ENCODE assay signal across 13 cellular contexts in the genomic region with DNA sequence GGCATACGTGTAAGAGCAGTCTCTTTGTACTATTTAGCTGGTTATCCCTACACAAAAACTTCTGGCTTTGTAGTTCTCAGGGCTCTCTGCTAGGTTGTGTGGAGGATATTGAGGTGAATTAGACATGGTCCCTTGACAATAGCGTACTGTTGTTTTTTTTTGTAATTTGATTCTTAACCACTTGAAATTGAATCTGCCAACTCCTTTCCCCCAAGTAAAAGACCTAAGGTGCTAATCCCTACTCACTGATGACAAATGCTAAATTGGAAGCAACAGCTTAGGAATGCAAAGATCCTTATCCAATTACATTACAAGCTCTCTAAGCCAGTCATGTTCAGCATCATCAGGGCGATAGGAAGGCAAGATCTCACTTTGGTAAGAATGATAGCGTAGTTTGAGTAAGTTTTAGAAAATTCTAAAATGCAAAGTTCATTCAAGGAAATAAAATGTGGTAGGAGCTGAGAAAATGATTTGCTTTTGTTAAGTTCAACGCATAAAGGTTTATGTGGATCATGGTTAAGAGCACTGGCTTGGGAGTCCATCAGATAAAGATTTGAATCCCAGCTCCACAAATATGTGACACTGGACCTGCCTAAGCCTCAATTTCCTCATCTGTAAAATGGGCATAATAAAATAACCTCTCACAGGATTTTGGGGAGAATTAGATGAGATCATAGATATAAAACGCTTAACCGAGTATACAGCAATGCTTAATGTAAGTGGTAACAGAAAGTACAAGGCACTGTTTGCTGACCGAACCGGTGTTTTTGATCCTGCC. TPM values are rescaled to one million over a fixed set of nuclear protein-coding genes. Genes with fewer than 3 reads are reported as not detected.
DNase-seq lines count a peak whose midpoint lies in the region; ATAC-seq, FAIRE-seq and TF ChIP-seq lines count a peak whose summit lies in the region.
"Had no signal": no experiment of that assay in that cellular context is flagged by ENCODE, and none has a peak within 500 bp of the region (broad histone marks: within the 10 kb centered on the region; RNA-seq: fewer than 3 reads in every experiment).

No MANE protein-coding gene starts in this region.

- no peak for TF ChIP-seq POLR2A in H1 (IDR thresholded peaks at IDR 0.05; ENCODE audit: control extremely low read depth in 1 of 2, low read depth in 2 of 2, low read length in 2 of 2)

- no peak for FAIRE-seq in H1 (lab: Jason Lieb, UNC)

- intact Hi-C loops in cardiac septum (cut with DNase I), result no loop called here
- intact Hi-C loops in PC-9 (cut with micrococcal nuclease; ENCODE audit: unreplicated experiment), result loop anchor here (5.0 kb wide), 1 partner anchor 38 kb away; the partner anchor contains the start of gene DOCK11

- H2BK5ac ChIP-seq in H1 (ENCODE audit: low read depth, low read length), result no peak overlapping the region

- H4K20me1 ChIP-seq in H1 (replicated peaks in 1 of 2; ENCODE audit: control insufficient read depth in 1 of 2, insufficient read depth in 2 of 2, low read length in 2 of 2) (no peaks in the 10 kb centered on the region), PC-9 (ENCODE audit: insufficient read depth) (no peaks in the 10 kb centered on the region)

- H2BK20ac ChIP-seq in H1 (ENCODE audit: low read length), result no peak overlapping the region

- BruUV-seq in PC-9 (replicated peaks; lab: Mats Ljungman, UMichigan), result no TSS peak

- peak overlapping the region; percentile 53 for H3K4me3 Mint-ChIP-seq in stimulated activated naive CD8-positive, alpha-beta T cell treated with anti-CD3 and anti-CD28 coated beads, Interleukin-15, Interleukin-2, amounts not matched to agents 100 ng/mL and 50 ng/mL, for 24 hours
- no peak overlapping the region for H3K4me3 Mint-ChIP-seq in type B pancreatic cell

- no peak overlapping the region for H2AFZ ChIP-seq in H1 (ENCODE audit: low read length)
- H2AFZ ChIP-seq in PC-9, result no peak overlapping the region

- no peaks in the 10 kb centered on the region for H3F3A ChIP-seq in PC-9 (ENCODE audit: insufficient read depth, low read depth)

- H3K4me1 Mint-ChIP-seq in stimulated activated naive CD8-positive, alpha-beta T cell treated with anti-CD3 and anti-CD28 coated beads, Interleukin-15, Interleukin-2, amounts not matched to agents 100 ng/mL and 50 ng/mL, for 24 hours (ENCODE audit: low read depth), result peaks cover 86% of the 10 kb centered on the region
- H3K4me1 Mint-ChIP-seq in type B pancreatic cell (ENCODE audit: unreplicated experiment), result peaks cover 30% of the 10 kb centered on the region

- TF ChIP-seq RAD21 in H1 (IDR thresholded peaks at IDR 0.05 in 1 of 2, conservative IDR thresholded peaks at IDR 0.05 in 1 of 2; ENCODE audit: low read depth in 2 of 2, low read length in 2 of 2), result no peak

- ATAC-seq in stimulated activated naive CD8-positive, alpha-beta T cell treated with anti-CD3 and anti-CD28 coated beads, Interleukin-15, Interleukin-2, amounts not matched to agents 100 U/mL and 50 U/mL, for 24 hours, result no peak
- ATAC-seq: mucosa of descending colon had no signal

- TF ChIP-seq CTCF in H1 (IDR thresholded peaks at IDR 0.05; ENCODE audit: control extremely low read depth in 1 of 3, insufficient read depth in 1 of 3, low read depth in 1 of 3, low read length in 3 of 3), result no peak
- TF ChIP-seq CTCF in type B pancreatic cell (conservative IDR thresholded peaks at IDR 0.05), result no peak
- no peak for TF ChIP-seq CTCF in PC-9 (conservative IDR thresholded peaks at IDR 0.05)
- no peak for TF ChIP-seq CTCF in brain microvascular endothelial cell (IDR thresholded peaks at IDR 0.05; ENCODE audit: low read depth, low read length, missing control alignments)

- H3K4ac ChIP-seq in H1 (replicated peaks; ENCODE audit: insufficient read length, low read depth, low read length), result no peak overlapping the region

- H4K8ac ChIP-seq in H1 (ENCODE audit: extremely low read depth, insufficient read depth, low read length), result no peak overlapping the region

- CTCF ChIA-PET in H1 (lab: Charles Lee; ENCODE audit: partially characterized antibody) (interaction anchor here (0.6 to 4.4 kb wide), 3 partner anchors 38 to 1148 kb away, joined by 3 to 20 read pairs (median 4); no protein-coding TSS in a partner anchor), PC-9 (lab: Charles Lee) (interaction anchor here (0.6 kb wide), 1 partner anchor 63 kb away, joined by 3 read pairs; no protein-coding TSS in a partner anchor)

- no peak overlapping the region for H2AK5ac ChIP-seq in H1 (ENCODE audit: low read depth, low read length)

- no peak overlapping the region for H2BK120ac ChIP-seq in H1 (replicated peaks; ENCODE audit: low read depth, low read length)

- H3K27ac Mint-ChIP-seq in stimulated activated naive CD8-positive, alpha-beta T cell treated with anti-CD3 and anti-CD28 coated beads, Interleukin-15, Interleukin-2, amounts not matched to agents 100 ng/mL and 50 ng/mL, for 24 hours, result peak overlapping the region; percentile 90
- peak overlapping the region; percentile 52 for H3K27ac Mint-ChIP-seq in type B pancreatic cell

- 61% methylated on average over 9 of the region's 9 CpGs; no CpG with 5 or more reads in 1 of the 2 experiments for WGBS in H1 (ENCODE audit: extremely low coverage in 1 of 2, insufficient coverage in 1 of 2, insufficient read length in 1 of 2, insufficient replicate concordance in 2 of 2, low coverage in 1 of 2, low lambda C conversion rate in 2 of 2, missing lambda C conversion rate in 1 of 2), 2 experiments

- in situ Hi-C loops in brain microvascular endothelial cell (cut with HindIII; ENCODE audit: low pct_ligation_motif_present, low sequenced_read_pairs), result no loop called here

- H3K4me1 ChIP-seq in SJCRH30 (peaks cover 41% of the 10 kb centered on the region), H1 (replicated peaks in 1 of 4; ENCODE audit: control insufficient read depth in 3 of 4, insufficient read depth in 4 of 4, low read length in 3 of 4) (peaks cover 0 to 26% (median 1%) of the 10 kb centered on the region in 4 experiments; a peak in 3 of 7 replicates), PC-9 (replicated peaks; ENCODE audit: insufficient read depth) (peaks cover 11% of the 10 kb centered on the region)

- no peaks in the 10 kb centered on the region for H3K27me3 Mint-ChIP-seq in stimulated activated naive CD8-positive, alpha-beta T cell treated with anti-CD3 and anti-CD28 coated beads, Interleukin-15, Interleukin-2, amounts not matched to agents 100 ng/mL and 50 ng/mL, for 24 hours
- no peaks in the 10 kb centered on the region for H3K27me3 Mint-ChIP-seq in type B pancreatic cell

- H3K4me2 ChIP-seq in H1 (ENCODE audit: insufficient read depth in 1 of 2, low read depth in 2 of 2, low read length in 2 of 2) (peak overlapping the region; percentile 47 to 69), PC-9 (no peak overlapping the region)

- H4K91ac ChIP-seq in H1 (replicated peaks; ENCODE audit: insufficient read length, low read length), result no peak overlapping the region

- H3K4me3 ChIP-seq in SJCRH30 (no peak overlapping the region), H1 (ENCODE audit: extremely low read depth in 1 of 4, insufficient read depth in 2 of 4, low read depth in 3 of 4, low read length in 4 of 4) (peak overlapping the region in 1 of 4 experiments; percentile 46; a peak in 1 of 8 replicates), PC-9 (no peak overlapping the region), brain microvascular endothelial cell (ENCODE audit: low read depth, low read length) (no peak overlapping the region)
- H3K4me3 ChIP-seq: mucosa of descending colon had no signal

- POLR2A ChIA-PET in H1 (lab: Charles Lee; ENCODE audit: partially characterized antibody), result no interaction called here
- POLR2A ChIA-PET in PC-9 (lab: Charles Lee; ENCODE audit: unreplicated experiment), result interaction anchor here (0.6 kb wide), 1 partner anchor 15 kb away, joined by 5 read pairs; no protein-coding TSS in a partner anchor

- H3K79me2 ChIP-seq in H1 (ENCODE audit: control insufficient read depth in 1 of 2, insufficient read depth in 2 of 2, low read length in 2 of 2), result no peaks in the 10 kb centered on the region
- H3K79me2 ChIP-seq in PC-9 (ENCODE audit: low read depth), result no peaks in the 10 kb centered on the region

- no peak overlapping the region for H3K56ac ChIP-seq in H1 (replicated peaks; ENCODE audit: insufficient read length, low read depth, low read length)

- H3K27me3 ChIP-seq in SJCRH30 (no peaks in the 10 kb centered on the region), H1 (replicated peaks in 1 of 4; ENCODE audit: control insufficient read depth in 3 of 4, extremely low read depth in 1 of 4, insufficient read depth in 3 of 4, low read length in 3 of 4) (no peaks in the 10 kb centered on the region), PC-9 (ENCODE audit: insufficient read depth, low read depth) (no peaks in the 10 kb centered on the region), brain microvascular endothelial cell (replicated peaks) (no peaks in the 10 kb centered on the region)

- H3K14ac ChIP-seq in H1 (ENCODE audit: insufficient read length), result no peak overlapping the region

- no peak for DNase-seq in stimulated activated naive CD8-positive, alpha-beta T cell treated with anti-CD3 and anti-CD28 coated beads, Interleukin-15, Interleukin-2, amounts not matched to agents 100 U/mL and 50 U/mL, for 24 hours
- DNase-seq in SJCRH30 (peak; percentile 61 to 93), H1 (ENCODE audit: low read depth in 1 of 2, low spot score in 2 of 2) (no peak), type B pancreatic cell (ENCODE audit: extremely low spot score, unreplicated experiment) (no peak), cardiac septum (ENCODE audit: low spot score) (no peak), PC-9 (no peak), brain microvascular endothelial cell (no peak)
- DNase-seq: AML-193, aorta, mucosa of descending colon, NCI-H748 treated with DMSO at 0.1 percent for 48 hours had no signal

- TF ChIP-seq EP300 in H1 (IDR thresholded peaks at IDR 0.05; ENCODE audit: borderline replicate concordance in 1 of 2, low read depth in 2 of 2, low read length in 2 of 2), result no peak

- H3K23ac ChIP-seq in H1 (ENCODE audit: insufficient read length), result no peak overlapping the region

- peak overlapping the region; percentile 66 for H4K5ac ChIP-seq in H1 (ENCODE audit: insufficient read length, low read depth, low read length)

- no peak overlapping the region for H2BK12ac ChIP-seq in H1 (ENCODE audit: low read depth, low read length)

- H3K27ac ChIP-seq in SJCRH30 (peak overlapping the region; percentile 77), H1 (ENCODE audit: low read depth, low read length) (peak overlapping the region; percentile 5; the same call in 1 of the 2 replicates), PC-9 (no peak overlapping the region), brain microvascular endothelial cell (no peak overlapping the region)
- H3K27ac ChIP-seq: epithelial cell of prostate had no signal

- no peaks in the 10 kb centered on the region for H3K79me1 ChIP-seq in H1 (ENCODE audit: low read depth, low read length)

- H3K9ac ChIP-seq in H1 (replicated peaks in 1 of 4; ENCODE audit: extremely low read depth in 1 of 4, low read depth in 3 of 4, low read length in 3 of 4), result no peak overlapping the region

- H3K9me2 ChIP-seq in PC-9 (ENCODE audit: insufficient read depth), result no peaks in the 10 kb centered on the region

- H3K9me3 Mint-ChIP-seq in stimulated activated naive CD8-positive, alpha-beta T cell treated with anti-CD3 and anti-CD28 coated beads, Interleukin-15, Interleukin-2, amounts not matched to agents 100 ng/mL and 50 ng/mL, for 24 hours, result peaks cover 3% of the 10 kb centered on the region
- H3K9me3 Mint-ChIP-seq in type B pancreatic cell, result peaks cover 6% of the 10 kb centered on the region

- no peak overlapping the region for H2BK15ac ChIP-seq in H1 (ENCODE audit: low read length)

- H3K9me3 ChIP-seq in SJCRH30 (replicated peaks), result no peaks in the 10 kb centered on the region
- no peaks in the 10 kb centered on the region for H3K9me3 ChIP-seq in H1 (ENCODE audit: insufficient read depth in 2 of 2, low read depth in 1 of 2, low read length in 1 of 2)
- H3K9me3 ChIP-seq in PC-9 (ENCODE audit: insufficient read depth, low read depth), result no peaks in the 10 kb centered on the region
- H3K9me3 ChIP-seq: mucosa of descending colon had no signal

- H3K18ac ChIP-seq in H1 (ENCODE audit: extremely low read depth, low read length), result no peak overlapping the region; the same call in 1 of the 2 replicates

- no peaks in the 10 kb centered on the region for H3K23me2 ChIP-seq in H1 (ENCODE audit: low read depth, low read length)

- H3K36me3 Mint-ChIP-seq in stimulated activated naive CD8-positive, alpha-beta T cell treated with anti-CD3 and anti-CD28 coated beads, Interleukin-15, Interleukin-2, amounts not matched to agents 100 ng/mL and 50 ng/mL, for 24 hours (ENCODE audit: low read depth), result peaks cover 7% of the 10 kb centered on the region
- no peaks in the 10 kb centered on the region for H3K36me3 Mint-ChIP-seq in type B pancreatic cell

- H3K36me3 ChIP-seq in SJCRH30 (no peaks in the 10 kb centered on the region), H1 (ENCODE audit: control insufficient read depth in 2 of 4, insufficient read depth in 4 of 4, low read length in 3 of 4) (no peaks in the 10 kb centered on the region), PC-9 (ENCODE audit: low read depth) (no peaks in the 10 kb centered on the region), brain microvascular endothelial cell (replicated peaks) (no peaks in the 10 kb centered on the region)

RNA-seq across cellular contexts. Expression of gene DOCK11, which starts 39.3 kb away (rescaled TPM):
- total RNA-seq in SJCRH30 (2014; rRNA removed; shearing (Covaris generic)), result 17.3 and 18.0 TPM in 2 replicates
- total RNA-seq in H1 (2021; fragmentation: NEBNext Ultra II Directional; extraction: Animal tissue kit (Norgen Biotek cat#: 25700)), result 11.9 and 12.0 TPM in 2 replicates
- polyA plus RNA-seq in H1 (2011; rRNA removed), result 2.8 and 4.9 TPM in 2 replicates
- 7.8 TPM for polyA plus RNA-seq in H1 (2011; cell fraction: cytosol; rRNA removed)
- 2.6 TPM for polyA plus RNA-seq in H1 (2011; cell fraction: nucleus; rRNA removed)
- polyA plus RNA-seq in H1 (2012, experiment 1 of 2), result 6.5 to 8.9 TPM (median 7.8 TPM) in 4 replicates
- polyA plus RNA-seq in H1 (2012, experiment 2 of 2), result 0.84 TPM
- polyA plus RNA-seq in H1 (2013, experiment 1 of 2), result 6.1 TPM
- polyA plus RNA-seq in H1 (2013, experiment 2 of 2), result 6.5 TPM
- 9.8 and 15.2 TPM in 2 replicates for polyA minus RNA-seq in H1 (2011; rRNA and poly(A)+ RNA removed)
- 6.5 TPM for polyA minus RNA-seq in H1 (2011; cell fraction: cytosol; rRNA and poly(A)+ RNA removed)
- 13.7 TPM for polyA minus RNA-seq in H1 (2011; cell fraction: nucleus; rRNA and poly(A)+ RNA removed)
- total RNA-seq in type B pancreatic cell (ENCODE audit: low replicate concordance) (7.5 and 14.0 TPM in 2 replicates), cardiac septum (3.8 TPM), PC-9 (2021) (9.0 and 11.1 TPM in 2 replicates)

Comparison
In these comparisons a context has a peak if more than half of its experiments do, and no peak if none do; other contexts are left out.
1. DNase-seq: peak in SJCRH30 (2 of 2); none in stimulated activated naive CD8-positive, alpha-beta T cell treated with anti-CD3 and anti-CD28 coated beads, Interleukin-15, Interleukin-2, amounts not matched to agents 100 U/mL and 50 U/mL, for 24 hours (single experiment), H1 (0 of 2), type B pancreatic cell (single experiment), cardiac septum (single experiment), PC-9 (0 of 2) and brain microvascular endothelial cell (single experiment).
2. H3K27ac ChIP-seq: peak in SJCRH30 (single experiment) and H1 (single experiment); none in PC-9 (single experiment) and brain microvascular endothelial cell (single experiment).